Comparison of ENCODE assay signal across 8 cellular contexts in genomic region chr9:133115604-133116345, GRCh38. TPM values are rescaled to one million over a fixed set of nuclear protein-coding genes. Genes with fewer than 3 reads are reported as not detected.
DNase-seq lines count a peak whose midpoint lies in the region; ATAC-seq and TF ChIP-seq lines count a peak whose summit lies in the region.

No MANE protein-coding gene starts in this region.

- no TSS peak for BruUV-seq in MCF 10A (replicated peaks; lab: Mats Ljungman, UMichigan)

- DNase-seq in activated CD8-positive, alpha-beta memory T cell treated with anti-CD3 and anti-CD28 coated beads for 24 hours: peak; percentile 80
- DNase-seq in activated CD8-positive, alpha-beta memory T cell treated with anti-CD3 and anti-CD28 coated beads, Interleukin-2, amount 50 U/mL, for 48 hours: no peak
- peak; percentile 91 for DNase-seq in activated CD8-positive, alpha-beta T cell treated with anti-CD3 and anti-CD28 coated beads for 36 hours
- DNase-seq in left cardiac atrium: peak; percentile 20
- peak; percentile 39 to 76 for DNase-seq in stimulated activated CD8-positive, alpha-beta memory T cell treated with anti-CD3 and anti-CD28 coated beads, Interleukin-7, amount 100 ng/mL, for 48 hours (ENCODE audit: extremely low read depth in 1 of 2, low read depth in 1 of 2)
- DNase-seq in midbrain (lab: John Stamatoyannopoulos, UW): no peak
- DNase-seq in MCF 10A (ENCODE audit: unreplicated experiment): no peak

- TF ChIP-seq CTCF in activated CD8-positive, alpha-beta T cell treated with anti-CD3 and anti-CD28 coated beads for 36 hours (IDR thresholded peaks at IDR 0.05): no peak
- TF ChIP-seq CTCF in MCF 10A (IDR thresholded peaks at IDR 0.05; ENCODE audit: unreplicated experiment): no peak

- CTCF ChIA-PET in activated CD8-positive, alpha-beta T cell treated with anti-CD3 and anti-CD28 coated beads for 36 hours (lab: Charles Lee): interaction anchor here (0.8 to 22.4 kb wide), 5 partner anchors 9 to 94 kb away, joined by 3 to 376 read pairs (median 3); no protein-coding TSS in a partner anchor
- CTCF ChIA-PET in MCF 10A (lab: Yijun Ruan, JAX): interaction anchor here (0.6 to 8.6 kb wide), 2 partner anchors 18 to 30 kb away, joined by 4 to 132 read pairs; no protein-coding TSS in a partner anchor

- H3K27me3 Mint-ChIP-seq in activated CD8-positive, alpha-beta T cell treated with anti-CD3 and anti-CD28 coated beads for 36 hours: no peaks in the 10 kb centered on the region
- no peaks in the 10 kb centered on the region for H3K27me3 Mint-ChIP-seq in MCF 10A (ENCODE audit: insufficient read depth, unreplicated experiment)

- POLR2A ChIA-PET in activated CD8-positive, alpha-beta T cell treated with anti-CD3 and anti-CD28 coated beads for 36 hours (lab: Charles Lee): interaction anchor here (0.6 to 2.5 kb wide), 8 partner anchors 9 to 104 kb away, joined by 3 to 11 read pairs (median 4); no protein-coding TSS in a partner anchor
- POLR2A ChIA-PET in MCF 10A (lab: Yijun Ruan, JAX): interaction anchor here (0.9 to 1.2 kb wide), 2 partner anchors 21 to 32 kb away, joined by 4 read pairs; no protein-coding TSS in a partner anchor

- peaks cover 64% of the 10 kb centered on the region for H3K4me1 Mint-ChIP-seq in activated CD8-positive, alpha-beta T cell treated with anti-CD3 and anti-CD28 coated beads for 36 hours (ENCODE audit: low read depth)
- peaks cover 15% of the 10 kb centered on the region for H3K4me1 Mint-ChIP-seq in MCF 10A (ENCODE audit: insufficient read depth, unreplicated experiment)

- H3K9me3 Mint-ChIP-seq in activated CD8-positive, alpha-beta T cell treated with anti-CD3 and anti-CD28 coated beads for 36 hours: no peaks in the 10 kb centered on the region
- no peaks in the 10 kb centered on the region for H3K9me3 Mint-ChIP-seq in MCF 10A (ENCODE audit: unreplicated experiment)

- peak; percentile 62 for ATAC-seq in HG03064 (IDR thresholded peaks at IDR 0.05; ENCODE audit: low read depth, unreplicated experiment)
- ATAC-seq in activated CD8-positive, alpha-beta T cell treated with anti-CD3 and anti-CD28 coated beads for 36 hours: peak; percentile 90
- no peak for ATAC-seq in left cardiac atrium

- H3K36me3 Mint-ChIP-seq in activated CD8-positive, alpha-beta T cell treated with anti-CD3 and anti-CD28 coated beads for 36 hours (ENCODE audit: low read depth): peaks cover 10% of the 10 kb centered on the region
- H3K36me3 Mint-ChIP-seq in MCF 10A (ENCODE audit: insufficient read depth, unreplicated experiment): peaks cover 8% of the 10 kb centered on the region

- intact Hi-C loops in activated CD8-positive, alpha-beta T cell treated with anti-CD3 and anti-CD28 coated beads for 36 hours (cut with micrococcal nuclease): no loop called here
- intact Hi-C loops in left cardiac atrium (cut with DNase I) (no loop called here), MCF 10A (cut with micrococcal nuclease) (no loop called here)

- peak overlapping the region; percentile 55 for H3K4me3 Mint-ChIP-seq in activated CD8-positive, alpha-beta T cell treated with anti-CD3 and anti-CD28 coated beads for 36 hours
- H3K4me3 Mint-ChIP-seq in MCF 10A (ENCODE audit: unreplicated experiment): no peak overlapping the region

- H3K27ac Mint-ChIP-seq in activated CD8-positive, alpha-beta T cell treated with anti-CD3 and anti-CD28 coated beads for 36 hours: peak overlapping the region; percentile 85
- no peak overlapping the region for H3K27ac Mint-ChIP-seq in MCF 10A (ENCODE audit: low read depth, unreplicated experiment)

RNA-seq across cellular contexts. Expression of gene RALGDS, which starts 5.3 kb away (rescaled TPM):
- total RNA-seq in activated CD8-positive, alpha-beta T cell treated with anti-CD3 and anti-CD28 coated beads for 36 hours: 10 to 100 TPM; 80.5 to 88.2 TPM
- total RNA-seq in left cardiac atrium (10 to 100 TPM; 27.0 to 29.3 TPM), MCF 10A (2022) (14.2 and 15.4 TPM in 2 replicates)

RNA-seq across cellular contexts. Expression of gene GBGT1, which starts 47.9 kb away (rescaled TPM):
- 1 to 10 TPM; 3.6 to 4.1 TPM for total RNA-seq in activated CD8-positive, alpha-beta T cell treated with anti-CD3 and anti-CD28 coated beads for 36 hours
- total RNA-seq in left cardiac atrium: 10 to 100 TPM; 10.8 to 12.8 TPM
- total RNA-seq in MCF 10A (2022): not detected in 2 replicates

RNA-seq across cellular contexts. Expression of gene CEL, which starts 54.0 kb away (rescaled TPM):
- total RNA-seq in activated CD8-positive, alpha-beta T cell treated with anti-CD3 and anti-CD28 coated beads for 36 hours: 1 to 10 TPM; 2.9 to 3.0 TPM
- 1 to 10 TPM; 2.5 to 8.8 TPM for total RNA-seq in left cardiac atrium
- 1.4 and 1.9 TPM in 2 replicates for total RNA-seq in MCF 10A (2022)

Comparison
In these comparisons a context has a peak if more than half of its experiments do, and no peak if none do; other contexts are left out.
1. DNase-seq: peak in activated CD8-positive, alpha-beta memory T cell treated with anti-CD3 and anti-CD28 coated beads for 24 hours (single experiment), activated CD8-positive, alpha-beta T cell treated with anti-CD3 and anti-CD28 coated beads for 36 hours (single experiment), left cardiac atrium (single experiment) and stimulated activated CD8-positive, alpha-beta memory T cell treated with anti-CD3 and anti-CD28 coated beads, Interleukin-7, amount 100 ng/mL, for 48 hours (2 of 2); none in activated CD8-positive, alpha-beta memory T cell treated with anti-CD3 and anti-CD28 coated beads, Interleukin-2, amount 50 U/mL, for 48 hours (single experiment), midbrain (single experiment) and MCF 10A (single experiment).
2. ATAC-seq: peak in HG03064 (single experiment) and activated CD8-positive, alpha-beta T cell treated with anti-CD3 and anti-CD28 coated beads for 36 hours (single experiment); none in left cardiac atrium (0 of 2).